ENCODE assay signal across 9 cellular contexts in the genomic region with DNA sequence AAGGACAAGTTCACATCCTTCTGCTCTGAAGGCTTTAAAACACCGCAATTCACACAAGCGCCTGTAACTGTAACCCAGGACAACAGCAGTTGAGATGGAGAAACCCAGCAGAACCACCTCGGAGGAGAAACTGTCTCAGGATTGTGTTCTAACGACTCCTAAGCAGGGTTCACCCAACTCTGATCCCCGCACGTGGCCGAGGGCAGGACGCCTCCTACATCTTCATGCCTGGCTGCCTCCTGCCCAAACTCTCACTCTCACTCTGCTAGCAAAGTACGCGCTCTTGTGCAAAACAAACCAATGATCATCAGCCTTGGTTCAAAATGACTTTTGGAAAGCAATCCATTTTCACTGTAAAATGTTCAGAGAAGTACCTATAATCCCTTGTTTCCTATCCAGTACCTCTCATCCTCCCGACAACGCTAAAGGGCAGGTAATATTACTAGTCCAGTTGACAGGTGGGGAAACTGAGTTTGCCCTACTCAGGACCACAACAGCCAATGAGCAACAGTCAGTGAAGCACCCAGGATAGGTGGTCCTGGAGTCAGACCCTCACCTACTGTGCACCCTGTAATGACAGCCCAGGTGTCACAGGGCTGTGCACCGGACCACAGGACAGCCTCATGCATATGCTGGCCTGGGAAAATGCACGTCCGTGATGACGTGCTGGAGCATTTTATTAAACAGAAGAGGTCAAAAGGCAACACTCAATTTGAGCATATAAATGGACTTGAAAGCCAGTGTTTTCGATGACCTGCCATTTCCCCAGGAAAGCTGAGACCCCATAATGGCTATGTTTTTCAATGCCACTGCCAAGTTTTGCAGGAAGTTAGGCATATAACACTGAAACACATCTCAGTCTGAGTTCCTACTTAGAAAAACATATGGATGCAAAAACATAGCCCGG. TPM values are rescaled to one million over a fixed set of nuclear protein-coding genes. Genes with fewer than 3 reads are reported as not detected.
DNase-seq lines count a peak whose midpoint lies in the region; ATAC-seq, FAIRE-seq and TF ChIP-seq lines count a peak whose summit lies in the region.
"Had no signal": no experiment of that assay in that cellular context is flagged by ENCODE, and none has a peak within 500 bp of the region (broad histone marks: within the 10 kb centered on the region; RNA-seq: fewer than 3 reads in every experiment).

No MANE protein-coding gene starts in this region.

- H3K27ac Mint-ChIP-seq in GM23338, result no peak overlapping the region; the same call in 1 of the 2 replicates

- no peaks in the 10 kb centered on the region for H3K27me3 Mint-ChIP-seq in GM23338 (ENCODE audit: insufficient read depth, low read depth, poor library complexity)

- no peak for TF ChIP-seq CTCF in GM23338 (conservative IDR thresholded peaks at IDR 0.05; ENCODE audit: low read depth in 2 of 2)

- DNase-seq in COLO668 (lab: John Stamatoyannopoulos, UW; ENCODE audit: unreplicated experiment), result peak; percentile 7
- DNase-seq in GM23338 (ENCODE audit: low spot score), result no peak
- DNase-seq in adipocyte (ENCODE audit: low read depth), result no peak
- DNase-seq in lung microvascular endothelial cell (ENCODE audit: low read depth in 2 of 2), result peak; percentile 95 to 99
- DNase-seq in HTR-8/SVneo (ENCODE audit: insufficient read length, low spot score), result no peak
- DNase-seq in DMS79 (lab: John Stamatoyannopoulos, UW), result no peak
- DNase-seq in stimulated activated CD4-positive, alpha-beta T cell treated with anti-CD3 and anti-CD28 coated beads, Interleukin-1b, Interleukin-23, amount 100 ng/mL, for 48 hours, result no peak
- DNase-seq in epidermal melanocyte (ENCODE audit: insufficient read length, low spot score), result no peak
- DNase-seq: T-helper 9 cell had no signal

- H4K20me1 ChIP-seq in GM23338 (replicated peaks; ENCODE audit: insufficient read depth), result peaks cover 51% of the 10 kb centered on the region

- peaks cover 7% of the 10 kb centered on the region; the same call in 2 of the 3 replicates for H3K36me3 Mint-ChIP-seq in GM23338 (ENCODE audit: low read depth)

- H3K9me3 ChIP-seq in adipocyte (ENCODE audit: control insufficient read depth, low read length), result no peaks in the 10 kb centered on the region

- peaks cover 39% of the 10 kb centered on the region for H3K4me1 Mint-ChIP-seq in GM23338

- H3K9me2 ChIP-seq in GM23338 (ENCODE audit: insufficient read depth), result no peaks in the 10 kb centered on the region

- H3K79me2 ChIP-seq in GM23338 (replicated peaks; ENCODE audit: insufficient read depth), result peaks cover 96% of the 10 kb centered on the region

- H3K9me3 Mint-ChIP-seq in GM23338, result no peaks in the 10 kb centered on the region

- no peak for FAIRE-seq in HTR-8/SVneo (lab: Jason Lieb, UNC)

- H2AFZ ChIP-seq in GM23338, result no peak overlapping the region

- no peak overlapping the region for H3K4me3 Mint-ChIP-seq in GM23338

- H3K4me3 ChIP-seq in GM23338, result no peak overlapping the region
- H3K4me3 ChIP-seq in adipocyte (ENCODE audit: low read length), result peak overlapping the region; percentile 55

- H3K36me3 ChIP-seq in GM23338 (ENCODE audit: insufficient read depth), result no peaks in the 10 kb centered on the region
- H3K36me3 ChIP-seq in adipocyte (ENCODE audit: control insufficient read depth, insufficient read depth, low read length, severe bottlenecking), result peaks cover 15% of the 10 kb centered on the region

- H3F3A ChIP-seq in GM23338 (replicated peaks; ENCODE audit: low read depth), result peaks cover 8% of the 10 kb centered on the region; the same call in 1 of the 2 replicates

- no peak overlapping the region for H3K9ac ChIP-seq in adipocyte (ENCODE audit: low read length)

- peak overlapping the region; percentile 79 for H3K27ac ChIP-seq in GM23338 (ENCODE audit: low read depth)

- no peak for ATAC-seq in GM23338

- H3K27me3 ChIP-seq in GM23338 (ENCODE audit: insufficient read depth) (no peaks in the 10 kb centered on the region), adipocyte (replicated peaks; ENCODE audit: control insufficient read depth, insufficient read depth, low read length) (no peaks in the 10 kb centered on the region)

- H3K4me1 ChIP-seq in GM23338 (ENCODE audit: insufficient read depth) (peaks cover 24% of the 10 kb centered on the region), adipocyte (ENCODE audit: control insufficient read depth, insufficient read depth, low read length) (peaks cover 26% of the 10 kb centered on the region)

- H3K4me2 ChIP-seq in GM23338, result no peak overlapping the region

TF ChIP-seq in GM23338, 12 proteins besides CTCF, POLR2A, EP300 and RAD21 (continues in another document):
- TF ChIP-seq EZH2 (IDR thresholded peaks at IDR 0.05; ENCODE audit: low read depth, unreplicated experiment) (no peak), STAT1 (IDR thresholded peaks at IDR 0.05; ENCODE audit: unreplicated experiment) (no peak), CREB1 (CRISPR knock-in tag; IDR thresholded peaks at IDR 0.05; ENCODE audit: low read depth) (no peak), NANOG (IDR thresholded peaks at IDR 0.05; ENCODE audit: borderline replicate concordance) (no peak), ZNF331 (CRISPR knock-in tag; IDR thresholded peaks at IDR 0.05; ENCODE audit: low read depth) (no peak), EZH2phosphoT487 (IDR thresholded peaks at IDR 0.05; ENCODE audit: unreplicated experiment) (no peak), ZNF114 (CRISPR knock-in tag; IDR thresholded peaks at IDR 0.05) (no peak), POLR2AphosphoS5 (IDR thresholded peaks at IDR 0.05; ENCODE audit: low read depth) (no peak)
- TF ChIP-seq, protein P1, sequence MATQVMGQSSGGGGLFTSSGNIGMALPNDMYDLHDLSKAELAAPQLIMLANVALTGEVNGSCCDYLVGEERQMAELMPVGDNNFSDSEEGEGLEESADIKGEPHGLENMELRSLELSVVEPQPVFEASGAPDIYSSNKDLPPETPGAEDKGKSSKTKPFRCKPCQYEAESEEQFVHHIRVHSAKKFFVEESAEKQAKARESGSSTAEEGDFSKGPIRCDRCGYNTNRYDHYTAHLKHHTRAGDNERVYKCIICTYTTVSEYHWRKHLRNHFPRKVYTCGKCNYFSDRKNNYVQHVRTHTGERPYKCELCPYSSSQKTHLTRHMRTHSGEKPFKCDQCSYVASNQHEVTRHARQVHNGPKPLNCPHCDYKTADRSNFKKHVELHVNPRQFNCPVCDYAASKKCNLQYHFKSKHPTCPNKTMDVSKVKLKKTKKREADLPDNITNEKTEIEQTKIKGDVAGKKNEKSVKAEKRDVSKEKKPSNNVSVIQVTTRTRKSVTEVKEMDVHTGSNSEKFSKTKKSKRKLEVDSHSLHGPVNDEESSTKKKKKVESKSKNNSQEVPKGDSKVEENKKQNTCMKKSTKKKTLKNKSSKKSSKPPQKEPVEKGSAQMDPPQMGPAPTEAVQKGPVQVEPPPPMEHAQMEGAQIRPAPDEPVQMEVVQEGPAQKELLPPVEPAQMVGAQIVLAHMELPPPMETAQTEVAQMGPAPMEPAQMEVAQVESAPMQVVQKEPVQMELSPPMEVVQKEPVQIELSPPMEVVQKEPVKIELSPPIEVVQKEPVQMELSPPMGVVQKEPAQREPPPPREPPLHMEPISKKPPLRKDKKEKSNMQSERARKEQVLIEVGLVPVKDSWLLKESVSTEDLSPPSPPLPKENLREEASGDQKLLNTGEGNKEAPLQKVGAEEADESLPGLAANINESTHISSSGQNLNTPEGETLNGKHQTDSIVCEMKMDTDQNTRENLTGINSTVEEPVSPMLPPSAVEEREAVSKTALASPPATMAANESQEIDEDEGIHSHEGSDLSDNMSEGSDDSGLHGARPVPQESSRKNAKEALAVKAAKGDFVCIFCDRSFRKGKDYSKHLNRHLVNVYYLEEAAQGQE (IDR thresholded peaks at IDR 0.05; ENCODE audit: unreplicated experiment), result no peak

RNA-seq across cellular contexts. Expression of a gene that starts 25.4 kb away (rescaled TPM):
- 23.9 and 25.7 TPM in 2 replicates for total RNA-seq in GM23338 (2014; rRNA removed; shearing (Covaris generic))
- polyA plus RNA-seq in GM23338 (2016; fragmentation: Nextera tagmentation; extraction: Ambion mirVana), result 31.3 and 32.5 TPM in 2 replicates
- total RNA-seq in lung microvascular endothelial cell, result 5.9 and 6.7 TPM in 2 replicates

RNA-seq across cellular contexts. Expression of a gene that starts 49.6 kb away (rescaled TPM):
- 0.66 TPM in 1 of 2 replicates, not detected in the other for total RNA-seq in GM23338 (2014; rRNA removed; shearing (Covaris generic))
- 0.42 and 0.73 TPM in 2 replicates for polyA plus RNA-seq in GM23338 (2016; fragmentation: Nextera tagmentation; extraction: Ambion mirVana)
- not detected in 2 replicates for total RNA-seq in lung microvascular endothelial cell

RNA-seq across cellular contexts. Expression of a gene that starts 49.8 kb away (rescaled TPM):
- 4.0 and 5.9 TPM in 2 replicates for total RNA-seq in GM23338 (2014; rRNA removed; shearing (Covaris generic))
- 1.5 and 2.5 TPM in 2 replicates for polyA plus RNA-seq in GM23338 (2016; fragmentation: Nextera tagmentation; extraction: Ambion mirVana)
- total RNA-seq in lung microvascular endothelial cell, result 1.1 and 1.4 TPM in 2 replicates

Comparison
In these comparisons a context has a peak if more than half of its experiments do, and no peak if none do; other contexts are left out.
1. DNase-seq: peak in COLO668 (single experiment) and lung microvascular endothelial cell (2 of 2); none in GM23338 (single experiment), adipocyte (single experiment), HTR-8/SVneo (single experiment), DMS79 (single experiment), stimulated activated CD4-positive, alpha-beta T cell treated with anti-CD3 and anti-CD28 coated beads, Interleukin-1b, Interleukin-23, amount 100 ng/mL, for 48 hours (single experiment) and epidermal melanocyte (single experiment).